Comparison of ENCODE assay signal across 17 cellular contexts in genomic region chr6:1630771-1631217, GRCh38. TPM values are rescaled to one million over a fixed set of nuclear protein-coding genes. Genes with fewer than 3 reads are reported as not detected.
DNase-seq lines count a peak whose midpoint lies in the region; ATAC-seq lines count a peak whose summit lies in the region.
"Had no signal": no experiment of that assay in that cellular context is flagged by ENCODE, and none has a peak within 500 bp of the region (broad histone marks: within the 10 kb centered on the region; RNA-seq: fewer than 3 reads in every experiment).

No MANE protein-coding gene starts in this region.

- no peak overlapping the region for H3K4me3 ChIP-seq in mesendoderm (ENCODE audit: low read length)

- no peak overlapping the region for H2BK120ac ChIP-seq in mesendoderm (ENCODE audit: low read depth, low read length)

- H2BK15ac ChIP-seq in mesendoderm (replicated peaks; ENCODE audit: low read depth) = no peak overlapping the region

- DNase-seq in Daoy (ENCODE audit: low read depth) (peak; percentile 93), NCI-H2029 treated with DMSO at 0.1 percent for 48 hours (lab: John Stamatoyannopoulos, UW) (peak; percentile 53), amniotic epithelial cell (ENCODE audit: low read depth) (peak; percentile 26), mesendoderm (peak; percentile 49)
- no peak for DNase-seq in stimulated activated naive CD8-positive, alpha-beta T cell treated with anti-CD3 and anti-CD28 coated beads, Interleukin-15, Interleukin-2, amounts not matched to agents 100 U/mL and 50 U/mL, for 24 hours
- DNase-seq: activated CD4-positive, CD25-positive, alpha-beta regulatory T cell treated with anti-CD3 and anti-CD28 coated beads, Interleukin-2, amount 50 U/mL, for 72 hours; activated gamma-delta T cell; amygdala; CD4-positive, alpha-beta memory T cell; H9; MM.1S; naive thymus-derived CD8-positive, alpha-beta T cell; Right ventricle myocardium superior; T-helper 17 cell had no signal

- no peak overlapping the region for H4K5ac ChIP-seq in mesendoderm (ENCODE audit: low read length)

- no peak overlapping the region for H3K4me2 ChIP-seq in mesendoderm (ENCODE audit: low read length)

- peaks cover 1% of the 10 kb centered on the region for H3K4me1 ChIP-seq in mesendoderm (ENCODE audit: control insufficient read depth, low read depth, low read length)

- H3K36me3 ChIP-seq in mesendoderm (ENCODE audit: control insufficient read depth, insufficient read depth, low read length) = no peaks in the 10 kb centered on the region

- no peak for ATAC-seq in stimulated activated naive CD8-positive, alpha-beta T cell treated with anti-CD3 and anti-CD28 coated beads, Interleukin-15, Interleukin-2, amounts not matched to agents 100 U/mL and 50 U/mL, for 24 hours
- ATAC-seq in GM18498 (IDR thresholded peaks at IDR 0.05; ENCODE audit: unreplicated experiment) = no peak
- no peak for ATAC-seq in HG03097 (IDR thresholded peaks at IDR 0.05; ENCODE audit: low FRiP score, unreplicated experiment)
- ATAC-seq in HG03135 (IDR thresholded peaks at IDR 0.05; ENCODE audit: unreplicated experiment) = no peak
- ATAC-seq: naive thymus-derived CD8-positive, alpha-beta T cell; T-helper 17 cell had no signal

- no peak overlapping the region for H3K18ac ChIP-seq in mesendoderm (ENCODE audit: low read length)

- no peak overlapping the region for H3K9ac ChIP-seq in mesendoderm (ENCODE audit: low read length)

- WGBS in mesendoderm (ENCODE audit: extremely low coverage, insufficient coverage, low lambda C conversion rate) = no CpG with 5 or more reads among the region's 11 CpGs

- no peak overlapping the region for H3K23ac ChIP-seq in mesendoderm (ENCODE audit: low read length)

- H3K56ac ChIP-seq in mesendoderm (ENCODE audit: low read length) = no peak overlapping the region

- H3K27ac ChIP-seq in mesendoderm (ENCODE audit: low read depth, low read length) = no peak overlapping the region

- H4K8ac ChIP-seq in mesendoderm (ENCODE audit: low read depth, low read length) = no peak overlapping the region

- peaks cover 13% of the 10 kb centered on the region for H3K27me3 ChIP-seq in mesendoderm (ENCODE audit: insufficient read depth, low read length, poor library complexity)

- no peak overlapping the region for H2BK5ac ChIP-seq in mesendoderm (ENCODE audit: low read length)

- H3K4ac ChIP-seq in mesendoderm (ENCODE audit: low read depth, low read length) = no peak overlapping the region

- no peaks in the 10 kb centered on the region for H3K79me2 ChIP-seq in mesendoderm (ENCODE audit: control insufficient read depth, insufficient read depth, low read length)

- no peaks in the 10 kb centered on the region for H3K79me1 ChIP-seq in mesendoderm (ENCODE audit: low read length)

- no peak overlapping the region for H2AK5ac ChIP-seq in mesendoderm (ENCODE audit: low read length)

RNA-seq across cellular contexts. Expression of gene FOXC1, which starts 21.1 kb away (rescaled TPM):
- 5.9 and 7.0 TPM in 2 replicates for total RNA-seq in Daoy (2014; rRNA removed; shearing (Covaris generic))
- 1.1 TPM for polyA plus RNA-seq in mesendoderm (2013, experiment 1 of 2)
- 1.1 TPM for polyA plus RNA-seq in mesendoderm (2013, experiment 2 of 2)
- total RNA-seq: CD4-positive, alpha-beta memory T cell; H9; naive thymus-derived CD8-positive, alpha-beta T cell had no signal
- polyA plus RNA-seq: CD4-positive, alpha-beta memory T cell; naive thymus-derived CD8-positive, alpha-beta T cell had no signal
